ENCODE assay signal across 12 cellular contexts in the genomic region with DNA sequence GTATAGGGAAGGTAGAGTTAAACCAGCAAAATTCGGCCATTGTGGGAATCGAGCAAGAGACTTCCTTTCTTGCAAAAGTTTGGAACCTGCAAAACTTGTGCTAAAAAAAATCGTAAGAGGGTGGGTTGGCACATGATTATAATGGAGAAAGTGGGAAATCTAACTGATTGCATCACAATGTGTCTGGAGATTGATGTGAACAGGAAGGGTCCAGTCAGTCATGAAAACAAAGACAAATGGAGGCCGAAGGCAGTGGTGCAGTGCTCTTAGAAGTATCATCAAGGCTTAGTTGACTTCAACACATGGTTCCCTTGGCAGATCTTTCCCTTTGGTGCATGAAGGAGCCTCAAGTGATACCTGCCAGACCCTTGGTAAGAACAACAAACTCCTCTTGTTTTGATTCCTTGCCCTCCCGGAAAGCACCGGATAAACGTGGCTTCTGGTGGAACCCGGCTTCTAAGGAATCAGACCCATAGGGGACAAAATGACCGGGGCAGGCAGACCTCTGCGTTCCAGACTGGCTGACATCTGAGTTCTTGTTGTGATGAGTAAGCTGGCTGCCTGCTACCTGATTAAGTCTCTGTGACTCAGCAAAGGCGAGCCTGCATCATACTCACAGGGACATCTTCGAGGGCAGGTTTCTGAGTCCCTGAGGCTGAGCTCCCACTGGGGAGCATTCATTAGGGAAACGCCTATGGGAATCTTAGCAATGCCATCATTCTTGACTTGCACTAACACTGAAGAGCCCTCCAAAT.
DNase-seq lines count a peak whose midpoint lies in the region; ATAC-seq and TF ChIP-seq lines count a peak whose summit lies in the region.
"Had no signal": no experiment of that assay in that cellular context is flagged by ENCODE, and none has a peak within 500 bp of the region (broad histone marks: within the 10 kb centered on the region; RNA-seq: fewer than 3 reads in every experiment).

No MANE protein-coding gene starts in this region.

- H3K4me1 ChIP-seq in SJSA1 (replicated peaks): peaks cover 11% of the 10 kb centered on the region

- H3K27ac Mint-ChIP-seq in natural killer cell: peak overlapping the region; percentile 31 to 38
- no peak overlapping the region for H3K27ac Mint-ChIP-seq in natural killer cell treated with Interleukin-12 subunit alpha and Interleukin-12 subunit beta and Interleukin-15 and Interleukin-18, amount 100 ng/mL, for 72 hours
- H3K27ac Mint-ChIP-seq in stimulated activated memory B cell treated with anti-CD40 and anti-IgM and Interleukin-4, amounts not matched to agents 10 μg/mL and 1 μg/mL and 100 μg/mL, for 72 hours: peak overlapping the region; percentile 26
- H3K27ac Mint-ChIP-seq: activated CD8-positive, alpha-beta T cell treated with anti-CD3 and anti-CD28 coated beads for 36 hours had no signal

- H3K36me3 ChIP-seq in SJSA1: no peaks in the 10 kb centered on the region

- intact Hi-C loops in natural killer cell (cut with micrococcal nuclease): no loop called here

- H3K9me3 ChIP-seq in SJSA1 (replicated peaks): no peaks in the 10 kb centered on the region

- no peak overlapping the region for H3K4me3 Mint-ChIP-seq in natural killer cell
- H3K4me3 Mint-ChIP-seq in natural killer cell treated with Interleukin-12 subunit alpha and Interleukin-12 subunit beta and Interleukin-15 and Interleukin-18, amount 100 ng/mL, for 72 hours: no peak overlapping the region
- H3K4me3 Mint-ChIP-seq in stimulated activated memory B cell treated with anti-CD40 and anti-IgM and Interleukin-4, amounts not matched to agents 10 μg/mL and 1 μg/mL and 100 μg/mL, for 72 hours: no peak overlapping the region
- H3K4me3 Mint-ChIP-seq: activated CD8-positive, alpha-beta T cell treated with anti-CD3 and anti-CD28 coated beads for 36 hours; CD4-positive, CD25-positive, alpha-beta regulatory T cell had no signal

- no peaks in the 10 kb centered on the region for H3K27me3 Mint-ChIP-seq in natural killer cell (ENCODE audit: low read depth in 2 of 2)
- H3K27me3 Mint-ChIP-seq in natural killer cell treated with Interleukin-12 subunit alpha and Interleukin-12 subunit beta and Interleukin-15 and Interleukin-18, amount 100 ng/mL, for 72 hours: no peaks in the 10 kb centered on the region
- no peaks in the 10 kb centered on the region for H3K27me3 Mint-ChIP-seq in stimulated activated memory B cell treated with anti-CD40 and anti-IgM and Interleukin-4, amounts not matched to agents 10 μg/mL and 1 μg/mL and 100 μg/mL, for 72 hours
- H3K27me3 Mint-ChIP-seq: activated CD8-positive, alpha-beta T cell treated with anti-CD3 and anti-CD28 coated beads for 36 hours; CD4-positive, CD25-positive, alpha-beta regulatory T cell had no signal

- no peak overlapping the region for H3K27ac ChIP-seq in SJSA1

- H3K27me3 ChIP-seq in SJSA1 (replicated peaks): no peaks in the 10 kb centered on the region

- H3K36me3 Mint-ChIP-seq in natural killer cell: no peaks in the 10 kb centered on the region
- peaks cover 8% of the 10 kb centered on the region for H3K36me3 Mint-ChIP-seq in natural killer cell treated with Interleukin-12 subunit alpha and Interleukin-12 subunit beta and Interleukin-15 and Interleukin-18, amount 100 ng/mL, for 72 hours
- H3K36me3 Mint-ChIP-seq in stimulated activated memory B cell treated with anti-CD40 and anti-IgM and Interleukin-4, amounts not matched to agents 10 μg/mL and 1 μg/mL and 100 μg/mL, for 72 hours: peaks cover 22% of the 10 kb centered on the region

- TF ChIP-seq CTCF in natural killer cell (IDR thresholded peaks at IDR 0.05) (no peak), fibroblast of mammary gland (conservative IDR thresholded peaks at IDR 0.05; ENCODE audit: control insufficient read depth, insufficient read depth, low read depth, low read length) (no peak)

- ATAC-seq in natural killer cell (no peak), GM19463 (IDR thresholded peaks at IDR 0.05; ENCODE audit: unreplicated experiment) (no peak), GM21723 (IDR thresholded peaks at IDR 0.05; ENCODE audit: unreplicated experiment) (no peak)
- no peak for ATAC-seq in natural killer cell treated with Interleukin-12 subunit alpha and Interleukin-12 subunit beta and Interleukin-15 and Interleukin-18, amount 100 ng/mL, for 72 hours
- ATAC-seq in stimulated activated memory B cell treated with anti-CD40 and anti-IgM and Interleukin-4, amounts not matched to agents 10 μg/mL and 1 μg/mL and 100 μg/mL, for 72 hours: no peak
- ATAC-seq: activated CD8-positive, alpha-beta T cell treated with anti-CD3 and anti-CD28 coated beads for 36 hours had no signal

- H3K4me3 ChIP-seq in SJSA1 (no peak overlapping the region), fibroblast of mammary gland (ENCODE audit: control insufficient read depth, low read depth, low read length) (no peak overlapping the region)

- H3K4me1 Mint-ChIP-seq in natural killer cell: peaks cover 24 to 32% of the 10 kb centered on the region in 2 donors
- peaks cover 23 to 29% of the 10 kb centered on the region in 2 donors for H3K4me1 Mint-ChIP-seq in natural killer cell treated with Interleukin-12 subunit alpha and Interleukin-12 subunit beta and Interleukin-15 and Interleukin-18, amount 100 ng/mL, for 72 hours (ENCODE audit: low read depth in 2 of 2)
- peaks cover 14% of the 10 kb centered on the region for H3K4me1 Mint-ChIP-seq in stimulated activated memory B cell treated with anti-CD40 and anti-IgM and Interleukin-4, amounts not matched to agents 10 μg/mL and 1 μg/mL and 100 μg/mL, for 72 hours

- DNase-seq in natural killer cell: no peak
- no peak for DNase-seq in natural killer cell treated with Interleukin-12 subunit alpha and Interleukin-12 subunit beta and Interleukin-15 and Interleukin-18, amount 100 ng/mL, for 72 hours (ENCODE audit: low spot score)
- DNase-seq in SJSA1 (ENCODE audit: low read depth in 1 of 2, low spot score in 2 of 2): peak; percentile 17 to 43
- DNase-seq in fibroblast of mammary gland (ENCODE audit: low read depth): peak; percentile 83
- DNase-seq in DMS53 treated with DMSO at 0.1 percent for 48 hours (lab: John Stamatoyannopoulos, UW; ENCODE audit: unreplicated experiment): no peak
- DNase-seq: activated CD8-positive, alpha-beta T cell treated with anti-CD3 and anti-CD28 coated beads for 36 hours; CD4-positive, CD25-positive, alpha-beta regulatory T cell; NCI-H2081 treated with DMSO at 0.1 percent for 48 hours; SHP77 had no signal

- no peaks in the 10 kb centered on the region for H3K9me3 Mint-ChIP-seq in natural killer cell
- H3K9me3 Mint-ChIP-seq in natural killer cell treated with Interleukin-12 subunit alpha and Interleukin-12 subunit beta and Interleukin-15 and Interleukin-18, amount 100 ng/mL, for 72 hours: peaks cover 3% of the 10 kb centered on the region
- no peaks in the 10 kb centered on the region for H3K9me3 Mint-ChIP-seq in stimulated activated memory B cell treated with anti-CD40 and anti-IgM and Interleukin-4, amounts not matched to agents 10 μg/mL and 1 μg/mL and 100 μg/mL, for 72 hours

Comparison
In these comparisons a context has a peak if more than half of its experiments do, and no peak if none do; other contexts are left out.
1. H3K27ac Mint-ChIP-seq: peak in natural killer cell (2 of 2) and stimulated activated memory B cell treated with anti-CD40 and anti-IgM and Interleukin-4, amounts not matched to agents 10 μg/mL and 1 μg/mL and 100 μg/mL, for 72 hours (single experiment); none in natural killer cell treated with Interleukin-12 subunit alpha and Interleukin-12 subunit beta and Interleukin-15 and Interleukin-18, amount 100 ng/mL, for 72 hours (0 of 2).
2. DNase-seq: peak in SJSA1 (2 of 2) and fibroblast of mammary gland (single experiment); none in natural killer cell (single experiment), natural killer cell treated with Interleukin-12 subunit alpha and Interleukin-12 subunit beta and Interleukin-15 and Interleukin-18, amount 100 ng/mL, for 72 hours (single experiment) and DMS53 treated with DMSO at 0.1 percent for 48 hours (single experiment).